Comparison of ENCODE assay signal across 26 cellular contexts in genomic region chr12:117031843-117032592, GRCh38.
A peak's percentile ranks its signal among the peaks of the same experiment; 100 is the strongest.
DNase-seq lines count a peak whose midpoint lies in the region; TF ChIP-seq lines count a peak whose summit lies in the region.
"Had no signal": no experiment of that assay in that cellular context is flagged by ENCODE, and none has a peak within 500 bp of the region (broad histone marks: within the 10 kb centered on the region; RNA-seq: fewer than 3 reads in every experiment).

No MANE protein-coding gene starts in this region.

- DNase-seq in chondrocyte (ENCODE audit: low spot score) (peak; percentile 40), neural progenitor cell (ENCODE audit: low spot score) (no peak), NCI-H226 (no peak), activated gamma-delta T cell treated with Interleukin-2 at 50 U/mL for 16 hours (no peak)
- DNase-seq in stimulated activated CD4-positive, alpha-beta T cell treated with anti-CD3 and anti-CD28 coated beads, Interleukin-15, amount 100 ng/mL, for 24 hours, result no peak
- DNase-seq in activated CD4-positive, alpha-beta T cell treated with anti-CD3 and anti-CD28 coated beads, Interleukin-2, amount 50 U/mL, for 48 hours, result no peak
- DNase-seq: activated CD4-positive, alpha-beta T cell treated with anti-CD3 and anti-CD28 coated beads for 48 hours; activated CD8-positive, alpha-beta memory T cell treated with anti-CD3 and anti-CD28 coated beads, Interleukin-2, amount 10 ng/mL, durations not matched to agents 7 days and 5 days; CD4-positive, CD25-positive, alpha-beta regulatory T cell; GDM1; HCEC 1CT; MM.1S; NCI-H1694; NCI-H2227 treated with DMSO at 0.1 percent for 48 hours; NCI-H774; PC-3; T-helper 17 cell had no signal

- no peak overlapping the region for H3K27ac ChIP-seq in BLaER1
- no peak overlapping the region for H3K27ac ChIP-seq in neural progenitor cell
- H3K27ac ChIP-seq: SJSA1, suprapubic skin, uterus had no signal

- no peak overlapping the region for H3K4me3 ChIP-seq in BLaER1
- no peak overlapping the region for H3K4me3 ChIP-seq in neural progenitor cell
- H3K4me3 ChIP-seq: K562, SJSA1, suprapubic skin, uterus had no signal

- H3K4me2 ChIP-seq in BLaER1 (peak overlapping the region; percentile 89), neural progenitor cell (no peak overlapping the region)

- H3K27me3 Mint-ChIP-seq in IgD-negative memory B cell (peaks cover 11% of the 10 kb centered on the region), chondrocyte (ENCODE audit: low read depth) (no peaks in the 10 kb centered on the region), neural progenitor cell (ENCODE audit: insufficient read depth, low read depth) (peaks cover 8% of the 10 kb centered on the region)
- H3K27me3 Mint-ChIP-seq: activated CD8-positive, alpha-beta memory T cell treated with anti-CD3 and anti-CD28 coated beads, Interleukin-2, amount 10 ng/mL, durations not matched to agents 7 days and 5 days; CD4-positive, CD25-positive, alpha-beta regulatory T cell; natural killer cell treated with Interleukin-12 subunit alpha and Interleukin-12 subunit beta and Interleukin-15 and Interleukin-18, amount 100 ng/mL, for 72 hours; T-helper 17 cell had no signal

- no peaks in the 10 kb centered on the region for H3K79me2 ChIP-seq in neural progenitor cell (ENCODE audit: low read depth)
- H3K79me2 ChIP-seq: parathyroid adenoma had no signal

- peaks cover 34% of the 10 kb centered on the region for H3K27me3 ChIP-seq in BLaER1
- H3K27me3 ChIP-seq in neural progenitor cell, result no peaks in the 10 kb centered on the region
- H3K27me3 ChIP-seq: suprapubic skin, uterus had no signal

- H3K36me3 ChIP-seq in BLaER1 (peaks cover 41% of the 10 kb centered on the region), neural progenitor cell (no peaks in the 10 kb centered on the region)
- H3K36me3 ChIP-seq: uterus had no signal

- H3K36me3 Mint-ChIP-seq in IgD-negative memory B cell (peaks cover 4% of the 10 kb centered on the region), chondrocyte (ENCODE audit: low read depth) (peaks cover 17% of the 10 kb centered on the region), neural progenitor cell (peaks cover 2% of the 10 kb centered on the region)

- H3K4me1 ChIP-seq in BLaER1 (peaks cover 60% of the 10 kb centered on the region), neural progenitor cell (peaks cover 9% of the 10 kb centered on the region)
- H3K4me1 ChIP-seq: SJSA1 had no signal

- H3K9ac ChIP-seq in BLaER1 (no peak overlapping the region), neural progenitor cell (no peak overlapping the region)
- H3K9ac ChIP-seq: parathyroid adenoma had no signal

- H4K20me1 ChIP-seq in BLaER1 (peaks cover 14% of the 10 kb centered on the region), neural progenitor cell (ENCODE audit: low read depth) (no peaks in the 10 kb centered on the region)

- H2AFZ ChIP-seq in neural progenitor cell (replicated peaks), result no peak overlapping the region

- peak overlapping the region; percentile 48 to 93 (median 71) for H3K4me3 Mint-ChIP-seq in IgD-negative memory B cell
- H3K4me3 Mint-ChIP-seq in chondrocyte (ENCODE audit: unreplicated experiment), result no peak overlapping the region
- no peak overlapping the region for H3K4me3 Mint-ChIP-seq in neural progenitor cell
- H3K4me3 Mint-ChIP-seq: activated CD8-positive, alpha-beta memory T cell treated with anti-CD3 and anti-CD28 coated beads, Interleukin-2, amount 10 ng/mL, durations not matched to agents 7 days and 5 days; CD4-positive, CD25-positive, alpha-beta regulatory T cell; dendritic cell treated with granulocyte-macrophage colony-stimulating factor and Interleukin-4, amounts not matched to agents 40 ng/mL and 50 ng/mL, for 4 days; T-helper 17 cell had no signal

- no peaks in the 10 kb centered on the region for H3K9me3 Mint-ChIP-seq in IgD-negative memory B cell
- no peaks in the 10 kb centered on the region for H3K9me3 Mint-ChIP-seq in chondrocyte (ENCODE audit: low read depth)
- H3K9me3 Mint-ChIP-seq in neural progenitor cell, result no peaks in the 10 kb centered on the region
- H3K9me3 Mint-ChIP-seq: CD4-positive, CD25-positive, alpha-beta regulatory T cell; dendritic cell treated with granulocyte-macrophage colony-stimulating factor and Interleukin-4, amounts not matched to agents 40 ng/mL and 50 ng/mL, for 4 days; natural killer cell treated with Interleukin-12 subunit alpha and Interleukin-12 subunit beta and Interleukin-15 and Interleukin-18, amount 100 ng/mL, for 72 hours had no signal

- H3F3A ChIP-seq in neural progenitor cell (ENCODE audit: low read depth), result no peaks in the 10 kb centered on the region

- TF ChIP-seq CTCF in chondrocyte (IDR thresholded peaks at IDR 0.05), result no peak
- TF ChIP-seq CTCF in neural progenitor cell (IDR thresholded peaks at IDR 0.05), result no peak

- H3K27ac Mint-ChIP-seq in IgD-negative memory B cell (peak overlapping the region; percentile 19 to 80 (median 71)), chondrocyte (ENCODE audit: unreplicated experiment) (no peak overlapping the region), neural progenitor cell (peak overlapping the region; percentile 72)
- H3K27ac Mint-ChIP-seq: activated CD8-positive, alpha-beta memory T cell treated with anti-CD3 and anti-CD28 coated beads, Interleukin-2, amount 10 ng/mL, durations not matched to agents 7 days and 5 days; dendritic cell treated with granulocyte-macrophage colony-stimulating factor and Interleukin-4, amounts not matched to agents 40 ng/mL and 50 ng/mL, for 4 days; natural killer cell treated with Interleukin-12 subunit alpha and Interleukin-12 subunit beta and Interleukin-15 and Interleukin-18, amount 100 ng/mL, for 72 hours had no signal

- H3K4me1 Mint-ChIP-seq in IgD-negative memory B cell, result peaks cover 10 to 21% (median 15%) of the 10 kb centered on the region in 3 donors
- H3K4me1 Mint-ChIP-seq in chondrocyte (ENCODE audit: low read depth), result no peaks in the 10 kb centered on the region
- peaks cover 13% of the 10 kb centered on the region for H3K4me1 Mint-ChIP-seq in neural progenitor cell

- H3K9me3 ChIP-seq in BLaER1, result no peaks in the 10 kb centered on the region
- no peaks in the 10 kb centered on the region for H3K9me3 ChIP-seq in neural progenitor cell (ENCODE audit: low read depth)
- H3K9me3 ChIP-seq: SJSA1, suprapubic skin, uterus had no signal

Comparison
In these comparisons a context has a peak if more than half of its experiments do, and no peak if none do; other contexts are left out.
1. H3K4me3 Mint-ChIP-seq: peak in IgD-negative memory B cell (4 of 4); none in chondrocyte (single experiment) and neural progenitor cell (single experiment).